8 cellular contexts compared by ENCODE assay signal in the genomic region with DNA sequence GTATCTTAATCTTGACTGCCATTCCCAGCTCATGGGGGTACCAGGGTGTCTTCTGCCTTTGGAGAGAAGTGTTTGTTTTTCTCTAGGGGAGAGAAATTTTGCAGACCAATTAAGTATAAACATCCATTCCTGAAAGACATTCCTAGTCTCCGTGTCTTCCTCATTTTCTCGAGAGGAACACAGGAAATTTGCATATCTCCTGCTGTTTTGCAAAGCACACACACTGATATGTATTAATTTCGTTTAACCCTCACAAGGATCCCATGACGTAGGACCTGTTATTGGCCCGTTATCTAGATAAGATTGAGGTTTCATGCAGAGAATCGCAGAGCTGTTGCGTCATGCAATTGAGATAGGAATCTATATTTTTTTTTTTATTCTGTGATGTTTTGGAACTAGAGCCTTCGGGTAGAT. TPM values are rescaled to one million over a fixed set of nuclear protein-coding genes. Genes with fewer than 3 reads are reported as not detected.
DNase-seq lines count a peak whose midpoint lies in the region; ATAC-seq lines count a peak whose summit lies in the region.

No MANE protein-coding gene starts in this region.

- no peak overlapping the region for H3K27ac ChIP-seq in iPS DF 6.9 (ENCODE audit: low read length)

- peaks cover 1% of the 10 kb centered on the region for H3K4me1 ChIP-seq in iPS DF 6.9 (ENCODE audit: control insufficient read depth, insufficient read depth, low read length)

- H3K27me3 Mint-ChIP-seq in activated T-helper 1 cell treated with anti-CD3 and anti-CD28 coated beads, Interleukin-12 subunit alpha, Interleukin-12 subunit beta, Interleukin-2, Interleukin-4 antibody, amounts not matched to agents 30 ng/mL and 10 ng/mL and 1 ng/mL, durations not matched to agents 14 hours and 24 hours and 36 hours (ENCODE audit: insufficient read depth): no peaks in the 10 kb centered on the region
- H3K27me3 Mint-ChIP-seq in stimulated activated naive B cell treated with anti-CD40 and anti-IgM and Interleukin-4, amounts not matched to agents 10 μg/mL and 1 μg/mL and 100 μg/mL, for 72 hours: no peaks in the 10 kb centered on the region

- H3K4me1 Mint-ChIP-seq in activated T-helper 1 cell treated with anti-CD3 and anti-CD28 coated beads, Interleukin-12 subunit alpha, Interleukin-12 subunit beta, Interleukin-2, Interleukin-4 antibody, amounts not matched to agents 30 ng/mL and 10 ng/mL and 1 ng/mL, durations not matched to agents 14 hours and 24 hours and 36 hours (ENCODE audit: low read depth): peaks cover 45% of the 10 kb centered on the region
- H3K4me1 Mint-ChIP-seq in stimulated activated naive B cell treated with anti-CD40 and anti-IgM and Interleukin-4, amounts not matched to agents 10 μg/mL and 1 μg/mL and 100 μg/mL, for 72 hours: peaks cover 26 to 34% of the 10 kb centered on the region in 2 donors

- DNase-seq in COR-L47 (lab: John Stamatoyannopoulos, UW): peak; percentile 30
- DNase-seq in Jurkat, Clone E6-1 (ENCODE audit: low read depth, low spot score): peak; percentile 68
- DNase-seq in activated T-helper 1 cell treated with anti-CD3 and anti-CD28 coated beads, Interleukin-12 subunit alpha, Interleukin-12 subunit beta, Interleukin-2, Interleukin-4 antibody, amounts not matched to agents 30 ng/mL and 10 ng/mL and 1 ng/mL, durations not matched to agents 14 hours and 24 hours and 36 hours (ENCODE audit: low spot score): peak; percentile 20
- DNase-seq in iPS DF 6.9 (ENCODE audit: low read depth, low spot score): no peak
- DNase-seq in stimulated activated naive B cell treated with anti-CD40 and anti-IgM and Interleukin-4, amounts not matched to agents 10 μg/mL and 1 μg/mL and 100 μg/mL, for 72 hours: no peak
- no peak for DNase-seq in HuH-7.5 (ENCODE audit: low spot score)
- no peak for DNase-seq in NCI-H128 (lab: John Stamatoyannopoulos, UW; ENCODE audit: unreplicated experiment)
- no peak for DNase-seq in NK-92 (lab: John Stamatoyannopoulos, UW; ENCODE audit: unreplicated experiment)

- no peaks in the 10 kb centered on the region for H3K9me3 ChIP-seq in iPS DF 6.9 (ENCODE audit: control insufficient read depth, insufficient read depth, low read length)

- intact Hi-C loops in activated T-helper 1 cell treated with anti-CD3 and anti-CD28 coated beads, Interleukin-12 subunit alpha, Interleukin-12 subunit beta, Interleukin-2, Interleukin-4 antibody, amounts not matched to agents 30 ng/mL and 10 ng/mL and 1 ng/mL, durations not matched to agents 14 hours and 24 hours and 36 hours (cut with micrococcal nuclease): loop anchor here (1.0 to 10.0 kb wide), 5 partner anchors 130 to 435 kb away; no protein-coding TSS in a partner anchor

- peak overlapping the region; percentile 96 for H3K27ac Mint-ChIP-seq in activated T-helper 1 cell treated with anti-CD3 and anti-CD28 coated beads, Interleukin-12 subunit alpha, Interleukin-12 subunit beta, Interleukin-2, Interleukin-4 antibody, amounts not matched to agents 30 ng/mL and 10 ng/mL and 1 ng/mL, durations not matched to agents 14 hours and 24 hours and 36 hours
- peak overlapping the region; percentile 91 for H3K27ac Mint-ChIP-seq in stimulated activated naive B cell treated with anti-CD40 and anti-IgM and Interleukin-4, amounts not matched to agents 10 μg/mL and 1 μg/mL and 100 μg/mL, for 72 hours

- H3K4me3 Mint-ChIP-seq in activated T-helper 1 cell treated with anti-CD3 and anti-CD28 coated beads, Interleukin-12 subunit alpha, Interleukin-12 subunit beta, Interleukin-2, Interleukin-4 antibody, amounts not matched to agents 30 ng/mL and 10 ng/mL and 1 ng/mL, durations not matched to agents 14 hours and 24 hours and 36 hours: peak overlapping the region; percentile 95
- peak overlapping the region; percentile 91 to 95 for H3K4me3 Mint-ChIP-seq in stimulated activated naive B cell treated with anti-CD40 and anti-IgM and Interleukin-4, amounts not matched to agents 10 μg/mL and 1 μg/mL and 100 μg/mL, for 72 hours

- H3K27me3 ChIP-seq in iPS DF 6.9 (ENCODE audit: control insufficient read depth, insufficient read depth, low read length): peaks cover 1% of the 10 kb centered on the region; the same call in 1 of the 2 replicates

- no CpG with 5 or more reads among the region's 8 CpGs for WGBS in iPS DF 6.9 (ENCODE audit: insufficient coverage, insufficient read length)

- H3K36me3 Mint-ChIP-seq in activated T-helper 1 cell treated with anti-CD3 and anti-CD28 coated beads, Interleukin-12 subunit alpha, Interleukin-12 subunit beta, Interleukin-2, Interleukin-4 antibody, amounts not matched to agents 30 ng/mL and 10 ng/mL and 1 ng/mL, durations not matched to agents 14 hours and 24 hours and 36 hours (ENCODE audit: low read depth): peaks cover 38% of the 10 kb centered on the region
- peaks cover 15 to 22% of the 10 kb centered on the region in 2 donors for H3K36me3 Mint-ChIP-seq in stimulated activated naive B cell treated with anti-CD40 and anti-IgM and Interleukin-4, amounts not matched to agents 10 μg/mL and 1 μg/mL and 100 μg/mL, for 72 hours

- no peak for ATAC-seq in stimulated activated naive B cell treated with anti-CD40 and anti-IgM and Interleukin-4, amounts not matched to agents 10 μg/mL and 1 μg/mL and 100 μg/mL, for 72 hours (replicated peaks)

- H3K9me3 Mint-ChIP-seq in activated T-helper 1 cell treated with anti-CD3 and anti-CD28 coated beads, Interleukin-12 subunit alpha, Interleukin-12 subunit beta, Interleukin-2, Interleukin-4 antibody, amounts not matched to agents 30 ng/mL and 10 ng/mL and 1 ng/mL, durations not matched to agents 14 hours and 24 hours and 36 hours: no peaks in the 10 kb centered on the region
- H3K9me3 Mint-ChIP-seq in stimulated activated naive B cell treated with anti-CD40 and anti-IgM and Interleukin-4, amounts not matched to agents 10 μg/mL and 1 μg/mL and 100 μg/mL, for 72 hours: no peaks in the 10 kb centered on the region

- peak overlapping the region; percentile 67 for H3K4me3 ChIP-seq in Jurkat, Clone E6-1 (ENCODE audit: low read length)
- H3K4me3 ChIP-seq in iPS DF 6.9 (ENCODE audit: low read length): peak overlapping the region; percentile 81; the same call in 1 of the 2 replicates

- H3K36me3 ChIP-seq in iPS DF 6.9 (ENCODE audit: control insufficient read depth, insufficient read depth, low read length): peaks cover 17% of the 10 kb centered on the region

RNA-seq across cellular contexts. Expression of gene RHBDD2, which starts 0.9 kb away (rescaled TPM):
- polyA plus RNA-seq in Jurkat, Clone E6-1 (2012; ENCODE audit: insufficient read depth, insufficient read length): 36.7 TPM
- total RNA-seq in activated T-helper 1 cell treated with anti-CD3 and anti-CD28 coated beads, Interleukin-12 subunit alpha, Interleukin-12 subunit beta, Interleukin-2, Interleukin-4 antibody, amounts not matched to agents 30 ng/mL and 10 ng/mL and 1 ng/mL, durations not matched to agents 14 hours and 24 hours and 36 hours: 59.9 and 63.9 TPM in 2 replicates

RNA-seq across cellular contexts. Expression of gene POR, which starts 35.2 kb away (rescaled TPM):
- 32.8 TPM for polyA plus RNA-seq in Jurkat, Clone E6-1 (2012; ENCODE audit: insufficient read depth, insufficient read length)
- 84.4 and 91.2 TPM in 2 replicates for total RNA-seq in activated T-helper 1 cell treated with anti-CD3 and anti-CD28 coated beads, Interleukin-12 subunit alpha, Interleukin-12 subunit beta, Interleukin-2, Interleukin-4 antibody, amounts not matched to agents 30 ng/mL and 10 ng/mL and 1 ng/mL, durations not matched to agents 14 hours and 24 hours and 36 hours

Comparison
In these comparisons a context has a peak if more than half of its experiments do, and no peak if none do; other contexts are left out.
1. DNase-seq: peak in COR-L47 (single experiment), Jurkat, Clone E6-1 (single experiment) and activated T-helper 1 cell treated with anti-CD3 and anti-CD28 coated beads, Interleukin-12 subunit alpha, Interleukin-12 subunit beta, Interleukin-2, Interleukin-4 antibody, amounts not matched to agents 30 ng/mL and 10 ng/mL and 1 ng/mL, durations not matched to agents 14 hours and 24 hours and 36 hours (single experiment); none in iPS DF 6.9 (single experiment), stimulated activated naive B cell treated with anti-CD40 and anti-IgM and Interleukin-4, amounts not matched to agents 10 μg/mL and 1 μg/mL and 100 μg/mL, for 72 hours (single experiment), HuH-7.5 (single experiment), NCI-H128 (single experiment) and NK-92 (single experiment).